16 cellular contexts compared by ENCODE assay signal in the genomic region with DNA sequence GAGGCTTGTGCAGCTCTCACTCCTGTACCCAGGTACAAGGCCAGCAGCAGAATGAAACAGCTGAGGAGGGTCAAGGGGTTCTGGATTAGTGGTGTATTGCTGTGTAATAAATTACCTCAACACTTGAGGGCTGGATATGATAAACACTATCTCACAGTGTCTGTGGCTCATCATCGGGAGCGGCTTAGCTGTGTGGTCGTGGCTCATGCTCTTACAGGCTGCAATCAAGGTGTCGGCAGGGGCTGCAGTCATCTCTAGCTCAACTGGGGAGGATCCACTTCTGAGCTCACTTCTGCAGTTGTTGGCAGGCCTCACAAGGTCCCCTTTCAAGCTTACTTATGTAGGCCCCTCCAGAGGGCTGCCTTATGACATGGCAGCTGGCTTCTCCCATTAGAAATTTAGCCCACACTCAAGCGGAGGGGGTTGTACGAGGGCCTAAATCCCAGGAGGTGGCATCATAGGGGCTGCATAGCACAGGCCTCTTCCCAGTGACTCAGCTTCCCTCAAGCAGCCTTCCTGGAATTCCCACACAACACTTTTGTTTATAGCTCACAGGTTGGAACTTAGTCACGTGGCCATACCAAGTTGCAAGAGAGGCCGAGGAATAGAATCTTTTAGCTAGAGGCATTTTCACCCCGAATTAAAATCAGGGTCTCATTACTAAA.
A peak's percentile ranks its signal among the peaks of the same experiment; 100 is the strongest.
DNase-seq lines count a peak whose midpoint lies in the region; ATAC-seq lines count a peak whose summit lies in the region.
"Had no signal": no experiment of that assay in that cellular context is flagged by ENCODE, and none has a peak within 500 bp of the region (broad histone marks: within the 10 kb centered on the region; RNA-seq: fewer than 3 reads in every experiment).

No MANE protein-coding gene starts in this region.

- no peak overlapping the region for H3K27ac Mint-ChIP-seq in stimulated activated naive CD8-positive, alpha-beta T cell treated with anti-CD3 and anti-CD28 coated beads, Interleukin-15, amount 100 ng/mL, for 72 hours
- H3K27ac Mint-ChIP-seq: mesothelial cell of epicardium had no signal

- no peaks in the 10 kb centered on the region for H3K27me3 Mint-ChIP-seq in stimulated activated naive CD8-positive, alpha-beta T cell treated with anti-CD3 and anti-CD28 coated beads, Interleukin-15, amount 100 ng/mL, for 72 hours
- H3K27me3 Mint-ChIP-seq: activated naive CD8-positive, alpha-beta T cell had no signal

- DNase-seq in stimulated activated naive CD8-positive, alpha-beta T cell treated with anti-CD3 and anti-CD28 coated beads, Interleukin-15, amount 100 ng/mL, for 72 hours: peak; percentile 5 to 31
- no peak for DNase-seq in stimulated activated naive CD8-positive, alpha-beta T cell treated with anti-CD3 and anti-CD28 coated beads, Interleukin-15, Interleukin-2, amounts not matched to agents 100 U/mL and 50 U/mL, for 24 hours
- peak; percentile 56 to 65 for DNase-seq in SJCRH30
- peak; percentile 65 for DNase-seq in islet precursor cell
- DNase-seq: DMS 273 treated with DMSO at 0.1 percent for 48 hours, heart left ventricle, NCI-H2081, NCI-H774 had no signal

- H3K4me3 Mint-ChIP-seq in stimulated activated naive CD8-positive, alpha-beta T cell treated with anti-CD3 and anti-CD28 coated beads, Interleukin-15, amount 100 ng/mL, for 72 hours: no peak overlapping the region
- H3K4me3 Mint-ChIP-seq: activated naive CD8-positive, alpha-beta T cell; mesothelial cell of epicardium had no signal

- H3K9me3 Mint-ChIP-seq in stimulated activated naive CD8-positive, alpha-beta T cell treated with anti-CD3 and anti-CD28 coated beads, Interleukin-15, amount 100 ng/mL, for 72 hours: no peaks in the 10 kb centered on the region

- peak; percentile 72 for ATAC-seq in stimulated activated naive CD8-positive, alpha-beta T cell treated with anti-CD3 and anti-CD28 coated beads, Interleukin-15, amount 100 ng/mL, for 72 hours
- no peak for ATAC-seq in stimulated activated naive CD8-positive, alpha-beta T cell treated with anti-CD3 and anti-CD28 coated beads, Interleukin-15, Interleukin-2, amounts not matched to agents 100 U/mL and 50 U/mL, for 24 hours
- no peak for ATAC-seq in GM21529 (IDR thresholded peaks at IDR 0.05; ENCODE audit: unreplicated experiment)
- no peak for ATAC-seq in HG03432 (IDR thresholded peaks at IDR 0.05; ENCODE audit: unreplicated experiment)
- no peak for ATAC-seq in GM21737 (IDR thresholded peaks at IDR 0.05; ENCODE audit: unreplicated experiment)
- ATAC-seq: heart left ventricle, HepG2 had no signal

- H3K9me3 ChIP-seq in SJCRH30 (replicated peaks): no peaks in the 10 kb centered on the region
- H3K9me3 ChIP-seq: heart left ventricle, right atrium auricular region had no signal

- no peaks in the 10 kb centered on the region for H3K36me3 ChIP-seq in SJCRH30
- H3K36me3 ChIP-seq: cardiac muscle cell, heart left ventricle, right atrium auricular region had no signal

- H3K27ac ChIP-seq in SJCRH30: no peak overlapping the region
- H3K27ac ChIP-seq: cardiac muscle cell, heart left ventricle, right atrium auricular region had no signal

- no peak overlapping the region for H3K4me3 ChIP-seq in SJCRH30
- H3K4me3 ChIP-seq: cardiac muscle cell, heart left ventricle, right atrium auricular region had no signal

- no peaks in the 10 kb centered on the region for H3K27me3 ChIP-seq in SJCRH30
- H3K27me3 ChIP-seq: cardiac muscle cell, right atrium auricular region had no signal

- H3K4me1 Mint-ChIP-seq in stimulated activated naive CD8-positive, alpha-beta T cell treated with anti-CD3 and anti-CD28 coated beads, Interleukin-15, amount 100 ng/mL, for 72 hours: peaks cover 44% of the 10 kb centered on the region

- H3K4me1 ChIP-seq in SJCRH30: peaks cover 5% of the 10 kb centered on the region; the same call in 1 of the 2 replicates
- H3K4me1 ChIP-seq: right atrium auricular region had no signal
